8 cellular contexts compared by ENCODE assay signal in the genomic region with DNA sequence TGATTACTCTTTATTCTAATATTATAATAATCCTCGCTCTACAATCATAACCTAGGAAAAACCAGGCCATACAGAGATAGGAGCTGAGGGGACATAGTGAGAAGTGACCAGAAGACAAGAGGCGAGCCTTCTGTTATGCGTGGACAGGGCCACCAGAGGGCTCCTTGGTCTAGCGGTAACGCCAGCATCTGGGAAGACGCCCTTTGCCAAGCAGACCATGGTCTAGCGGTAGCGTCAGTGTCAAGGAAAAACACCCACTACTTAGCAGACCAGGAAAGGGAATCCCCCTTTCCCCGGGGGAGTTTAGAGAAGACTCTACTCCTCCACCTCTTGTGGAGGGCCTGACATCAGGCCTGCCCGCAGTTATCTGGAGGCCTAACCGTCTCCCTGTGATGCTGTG. TPM values are rescaled to one million over a fixed set of nuclear protein-coding genes. Genes with fewer than 3 reads are reported as not detected.
DNase-seq lines count a peak whose midpoint lies in the region; ATAC-seq and TF ChIP-seq lines count a peak whose summit lies in the region.
"Not testable (repeated sequence)": the region's sequence is repeated elsewhere in the genome, so short reads cannot be mapped to it uniquely, and the experiment has no call there.

No MANE protein-coding gene starts in this region.

- not testable (repeated sequence) for H4K20me1 ChIP-seq in OCI-LY1 (ENCODE audit: insufficient read depth, low read length)

- not testable (repeated sequence) for H3K4me1 Mint-ChIP-seq in MCF 10A (ENCODE audit: insufficient read depth, unreplicated experiment)

- H3K27ac ChIP-seq in A673 (ENCODE audit: low read depth, low read length, poor library complexity, severe bottlenecking); OCI-LY1 (ENCODE audit: low read depth, low read length, poor library complexity, severe bottlenecking); foreskin keratinocyte: not testable (repeated sequence)

- DNase-seq in A673 (ENCODE audit: low spot score) (peak; percentile 33), ELF-1 (ENCODE audit: low read depth, low spot score) (peak; percentile 52), HT1080 (ENCODE audit: low read depth) (peak; percentile 34)
- not testable (repeated sequence) for DNase-seq in MCF 10A (ENCODE audit: unreplicated experiment); foreskin keratinocyte; retinal pigment epithelial cell (ENCODE audit: low read depth)

- not testable (repeated sequence) for H3K4me2 ChIP-seq in OCI-LY1 (ENCODE audit: low read length)

- TF ChIP-seq CTCF in A673 (conservative IDR thresholded peaks at IDR 0.05; ENCODE audit: low read depth, low read length) (peak; percentile 25; the same call in 1 of the 2 replicates), OCI-LY1 (IDR thresholded peaks at IDR 0.05; ENCODE audit: low read length) (peak; percentile 11; the same call in 1 of the 2 replicates), WI38 (IDR thresholded peaks at IDR 0.05; ENCODE audit: low read depth, low read length) (peak; percentile 16; the same call in 1 of the 2 replicates), MCF 10A (IDR thresholded peaks at IDR 0.05; ENCODE audit: unreplicated experiment) (peak; percentile 40), foreskin keratinocyte (conservative IDR thresholded peaks at IDR 0.05) (peak; percentile 54), retinal pigment epithelial cell (conservative IDR thresholded peaks at IDR 0.05; ENCODE audit: low read depth, low read length) (peak; percentile 12)

- H3K9ac ChIP-seq in OCI-LY1 (ENCODE audit: low read length), result not testable (repeated sequence)

- not testable (repeated sequence) for ATAC-seq in foreskin keratinocyte

- not testable (repeated sequence) for H3K9me3 ChIP-seq in A673 (ENCODE audit: low read depth, low read length, poor library complexity, severe bottlenecking); OCI-LY1 (ENCODE audit: low read length)

- not testable (repeated sequence) for H3F3A ChIP-seq in OCI-LY1 (ENCODE audit: insufficient read depth, low read length)

- H3K27me3 ChIP-seq in A673 (replicated peaks; ENCODE audit: insufficient read depth, low read depth, low read length, poor library complexity); OCI-LY1 (ENCODE audit: insufficient read depth, low read length); foreskin keratinocyte: not testable (repeated sequence)

- H3K9me3 Mint-ChIP-seq in MCF 10A (ENCODE audit: unreplicated experiment), result not testable (repeated sequence)

- H3K27me3 Mint-ChIP-seq in MCF 10A (ENCODE audit: insufficient read depth, unreplicated experiment), result not testable (repeated sequence)

- POLR2A ChIA-PET in A673 (lab: Charles Lee; ENCODE audit: low non-redundant PET), result interaction anchor here (0.6 kb wide), 1 partner anchor 11 kb away, joined by 3 read pairs; no protein-coding TSS in a partner anchor
- POLR2A ChIA-PET in MCF 10A (lab: Yijun Ruan, JAX), result interaction anchor here (0.7 to 1.8 kb wide), 2 partner anchors 13 to 24 kb away, joined by 3 to 9 read pairs; a partner anchor contains a TSS

- not testable (repeated sequence) for H3K79me2 ChIP-seq in OCI-LY1 (ENCODE audit: insufficient read depth, low read length)

- H2AFZ ChIP-seq in OCI-LY1 (ENCODE audit: low read length), result not testable (repeated sequence)

- not testable (repeated sequence) for BruUV-seq in A673 (replicated peaks; lab: Mats Ljungman, UMichigan); MCF 10A (replicated peaks; lab: Mats Ljungman, UMichigan)

- not testable (repeated sequence) for H3K27ac Mint-ChIP-seq in MCF 10A (ENCODE audit: low read depth, unreplicated experiment)

- intact Hi-C loops in A673 (cut with micrococcal nuclease; ENCODE audit: unreplicated experiment); MCF 10A (cut with micrococcal nuclease): not testable (repeated sequence)

- not testable (repeated sequence) for H3K9me2 ChIP-seq in OCI-LY1 (ENCODE audit: low read depth, low read length)

- CTCF ChIA-PET in A673 (lab: Charles Lee), result interaction anchor here (1.2 kb wide), 1 partner anchor 191 kb away, joined by 5 read pairs; no protein-coding TSS in a partner anchor
- CTCF ChIA-PET in MCF 10A (lab: Yijun Ruan, JAX), result interaction anchor here (0.6 kb wide), 1 partner anchor 749 kb away, joined by 5 read pairs; no protein-coding TSS in a partner anchor

- not testable (repeated sequence) for H3K4me3 Mint-ChIP-seq in MCF 10A (ENCODE audit: unreplicated experiment)

- peaks cover 85% of the 10 kb centered on the region for H3K36me3 Mint-ChIP-seq in MCF 10A (ENCODE audit: insufficient read depth, unreplicated experiment)

- not testable (repeated sequence) for H3K36me3 ChIP-seq in A673 (ENCODE audit: insufficient read depth, low read length, poor library complexity, severe bottlenecking)
- peaks cover 42% of the 10 kb centered on the region for H3K36me3 ChIP-seq in OCI-LY1 (ENCODE audit: insufficient read depth, low read length)

- H3K4me3 ChIP-seq in A673 (ENCODE audit: low read depth, low read length, poor library complexity, severe bottlenecking); OCI-LY1 (ENCODE audit: low read depth, low read length, poor library complexity, severe bottlenecking); WI38 (ENCODE audit: low read depth, low read length); retinal pigment epithelial cell (ENCODE audit: low read length): not testable (repeated sequence)

- H3K4me1 ChIP-seq in A673 (ENCODE audit: insufficient read depth, low read length, poor library complexity, severe bottlenecking); OCI-LY1 (ENCODE audit: insufficient read depth, low read length, severe bottlenecking); foreskin keratinocyte: not testable (repeated sequence)

RNA-seq across cellular contexts. Expression of a gene that starts 12.3 kb away (rescaled TPM):
- total RNA-seq in A673 (2021), result 22.2 and 23.2 TPM in 2 replicates
- total RNA-seq in HT1080 (2014; rRNA removed; shearing (Covaris generic)), result 34.1 and 92.1 TPM in 2 replicates
- polyA plus RNA-seq in HT1080 (2015; cell fraction: cytosol; rRNA removed), result 48.2 and 59.5 TPM in 2 replicates
- 75.8 and 98.3 TPM in 2 replicates for polyA plus RNA-seq in HT1080 (2015; cell fraction: nucleus; rRNA removed)
- 27.6 and 28.6 TPM in 2 replicates for total RNA-seq in MCF 10A (2022)
- 33.0 and 35.7 TPM in 2 replicates for total RNA-seq in foreskin keratinocyte
- polyA plus RNA-seq in foreskin keratinocyte, result 27.5 and 30.0 TPM in 2 replicates

RNA-seq across cellular contexts. Expression of a gene that starts 12.3 kb away (rescaled TPM):
- total RNA-seq in A673 (2021) (134 and 153 TPM in 2 replicates), MCF 10A (2022) (173 and 192 TPM in 2 replicates), foreskin keratinocyte (271 and 286 TPM in 2 replicates)
- total RNA-seq in HT1080 (2014; rRNA removed; shearing (Covaris generic)), result 213 and 561 TPM in 2 replicates
- 341 and 417 TPM in 2 replicates for polyA plus RNA-seq in HT1080 (2015; cell fraction: cytosol; rRNA removed)
- polyA plus RNA-seq in HT1080 (2015; cell fraction: nucleus; rRNA removed), result 107 and 141 TPM in 2 replicates
- 402 and 478 TPM in 2 replicates for polyA plus RNA-seq in foreskin keratinocyte

RNA-seq across cellular contexts. Expression of a gene that starts 22.2 kb away (rescaled TPM):
- total RNA-seq in A673 (2021) (273 TPM in 2 replicates), MCF 10A (2022) (161 and 194 TPM in 2 replicates), foreskin keratinocyte (129 and 163 TPM in 2 replicates)
- 146 and 192 TPM in 2 replicates for total RNA-seq in HT1080 (2014; rRNA removed; shearing (Covaris generic))
- 175 and 191 TPM in 2 replicates for polyA plus RNA-seq in HT1080 (2015; cell fraction: cytosol; rRNA removed)
- polyA plus RNA-seq in HT1080 (2015; cell fraction: nucleus; rRNA removed), result 269 and 330 TPM in 2 replicates
- 153 and 183 TPM in 2 replicates for polyA plus RNA-seq in foreskin keratinocyte

RNA-seq across cellular contexts. Expression of a gene that starts 22.2 kb away (rescaled TPM):
- total RNA-seq in A673 (2021), result 114 and 124 TPM in 2 replicates
- 54.5 and 68.1 TPM in 2 replicates for total RNA-seq in HT1080 (2014; rRNA removed; shearing (Covaris generic))
- 37.4 and 43.7 TPM in 2 replicates for polyA plus RNA-seq in HT1080 (2015; cell fraction: cytosol; rRNA removed)
- polyA plus RNA-seq in HT1080 (2015; cell fraction: nucleus; rRNA removed), result 116 and 131 TPM in 2 replicates
- total RNA-seq in MCF 10A (2022), result 60.1 and 64.3 TPM in 2 replicates
- 62.7 and 62.8 TPM in 2 replicates for total RNA-seq in foreskin keratinocyte
- 15.0 and 17.3 TPM in 2 replicates for polyA plus RNA-seq in foreskin keratinocyte

RNA-seq across cellular contexts. Expression of a gene that starts 55.2 kb away (rescaled TPM):
- total RNA-seq in A673 (2021) (316 and 329 TPM in 2 replicates), MCF 10A (2022) (380 and 438 TPM in 2 replicates), foreskin keratinocyte (156 and 159 TPM in 2 replicates)
- total RNA-seq in HT1080 (2014; rRNA removed; shearing (Covaris generic)), result 197 and 209 TPM in 2 replicates
- polyA plus RNA-seq in HT1080 (2015; cell fraction: cytosol; rRNA removed), result 116 and 132 TPM in 2 replicates
- polyA plus RNA-seq in HT1080 (2015; cell fraction: nucleus; rRNA removed), result 801 and 809 TPM in 2 replicates
- 95.2 and 109 TPM in 2 replicates for polyA plus RNA-seq in foreskin keratinocyte
